ENCODE assay signal across 8 cellular contexts in genomic region chr15:68277131-68277604, GRCh38. TPM values are rescaled to one million over a fixed set of nuclear protein-coding genes. Genes with fewer than 3 reads are reported as not detected.
DNase-seq lines count a peak whose midpoint lies in the region; ATAC-seq and TF ChIP-seq lines count a peak whose summit lies in the region.

No MANE protein-coding gene starts in this region.

- H3K4me3 ChIP-seq in foreskin fibroblast (ENCODE audit: low read depth in 1 of 2, low read length in 2 of 2): peak overlapping the region; percentile 70 to 91
- peak overlapping the region; percentile 93 for H3K4me3 ChIP-seq in neuron (ENCODE audit: low read length)

- no peaks in the 10 kb centered on the region for H3K9me3 ChIP-seq in neuron (ENCODE audit: low read length)

- no peak for ATAC-seq in stimulated activated naive CD8-positive, alpha-beta T cell treated with anti-CD3 and anti-CD28 coated beads, Interleukin-15, Interleukin-2, amounts not matched to agents 100 U/mL and 50 U/mL, for 24 hours
- no peak for ATAC-seq in GM21619 (IDR thresholded peaks at IDR 0.05; ENCODE audit: unreplicated experiment)

- TF ChIP-seq CTCF in VCaP (conservative IDR thresholded peaks at IDR 0.05) (no peak), foreskin fibroblast (IDR thresholded peaks at IDR 0.05; ENCODE audit: low read depth, low read length) (no peak)

- H3K4me1 Mint-ChIP-seq in stimulated activated naive CD8-positive, alpha-beta T cell treated with anti-CD3 and anti-CD28 coated beads, Interleukin-15, Interleukin-2, amounts not matched to agents 100 ng/mL and 50 ng/mL, for 24 hours (ENCODE audit: low read depth): peaks cover 64% of the 10 kb centered on the region
- peaks cover 36 to 42% (median 41%) of the 10 kb centered on the region in 3 donors for H3K4me1 Mint-ChIP-seq in IgD-negative memory B cell

- peak overlapping the region; percentile 98 for H3K27ac Mint-ChIP-seq in stimulated activated naive CD8-positive, alpha-beta T cell treated with anti-CD3 and anti-CD28 coated beads, Interleukin-15, Interleukin-2, amounts not matched to agents 100 ng/mL and 50 ng/mL, for 24 hours
- H3K27ac Mint-ChIP-seq in IgD-negative memory B cell: peak overlapping the region; percentile 87 to 99 (median 97)

- H3K27me3 ChIP-seq in neuron (ENCODE audit: insufficient read depth, low read length): no peaks in the 10 kb centered on the region

- no peaks in the 10 kb centered on the region for H3K36me3 ChIP-seq in neuron (ENCODE audit: insufficient read depth, low read length)

- DNase-seq in stimulated activated naive CD8-positive, alpha-beta T cell treated with anti-CD3 and anti-CD28 coated beads, Interleukin-15, Interleukin-2, amounts not matched to agents 100 U/mL and 50 U/mL, for 24 hours: no peak
- DNase-seq in foreskin fibroblast: peak in 1 of 2 donors; percentile 74
- DNase-seq in HuH-7 (ENCODE audit: low spot score): no peak

- H3K36me3 Mint-ChIP-seq in stimulated activated naive CD8-positive, alpha-beta T cell treated with anti-CD3 and anti-CD28 coated beads, Interleukin-15, Interleukin-2, amounts not matched to agents 100 ng/mL and 50 ng/mL, for 24 hours (ENCODE audit: low read depth): peaks cover 30% of the 10 kb centered on the region
- H3K36me3 Mint-ChIP-seq in IgD-negative memory B cell: no peaks in the 10 kb centered on the region

- H3K27ac ChIP-seq in VCaP: peak overlapping the region; percentile 98

- H3K27me3 Mint-ChIP-seq in stimulated activated naive CD8-positive, alpha-beta T cell treated with anti-CD3 and anti-CD28 coated beads, Interleukin-15, Interleukin-2, amounts not matched to agents 100 ng/mL and 50 ng/mL, for 24 hours: no peaks in the 10 kb centered on the region
- peaks cover 2% of the 10 kb centered on the region for H3K27me3 Mint-ChIP-seq in IgD-negative memory B cell

- H3K4me1 ChIP-seq in neuron (ENCODE audit: insufficient read depth, low read length): peaks cover 38% of the 10 kb centered on the region

- H2AFZ ChIP-seq in neuron (ENCODE audit: low read depth, low read length): peak overlapping the region; percentile 76

- peak overlapping the region; percentile 98 for H3K4me3 Mint-ChIP-seq in stimulated activated naive CD8-positive, alpha-beta T cell treated with anti-CD3 and anti-CD28 coated beads, Interleukin-15, Interleukin-2, amounts not matched to agents 100 ng/mL and 50 ng/mL, for 24 hours
- H3K4me3 Mint-ChIP-seq in IgD-negative memory B cell: peak overlapping the region; percentile 91 to 99 (median 94)

- no peaks in the 10 kb centered on the region for H3K9me3 Mint-ChIP-seq in stimulated activated naive CD8-positive, alpha-beta T cell treated with anti-CD3 and anti-CD28 coated beads, Interleukin-15, Interleukin-2, amounts not matched to agents 100 ng/mL and 50 ng/mL, for 24 hours
- H3K9me3 Mint-ChIP-seq in IgD-negative memory B cell: no peaks in the 10 kb centered on the region

RNA-seq across cellular contexts. Expression of gene FEM1B, which starts 0.4 kb away (rescaled TPM):
- polyA plus RNA-seq in IgD-negative memory B cell: 21.5 TPM

RNA-seq across cellular contexts. Expression of gene CLN6, which starts 47.6 kb away (rescaled TPM):
- 3.8 TPM for polyA plus RNA-seq in IgD-negative memory B cell
